8 cellular contexts compared by ENCODE assay signal in genomic region chr4:110193822-110194761, GRCh38. TPM values are rescaled to one million over a fixed set of nuclear protein-coding genes. Genes with fewer than 3 reads are reported as not detected.
DNase-seq lines count a peak whose midpoint lies in the region; ATAC-seq and TF ChIP-seq lines count a peak whose summit lies in the region.

No MANE protein-coding gene starts in this region.

- no peaks in the 10 kb centered on the region for H3K27me3 ChIP-seq in dorsolateral prefrontal cortex

- ATAC-seq in GM18873 (IDR thresholded peaks at IDR 0.05; ENCODE audit: low FRiP score, unreplicated experiment) = peak; percentile 93
- ATAC-seq in HG03095 (IDR thresholded peaks at IDR 0.05; ENCODE audit: unreplicated experiment) = peak; percentile 69

- H3K27ac ChIP-seq in dorsolateral prefrontal cortex = peak overlapping the region in 58 of 59 donors; percentile 5 to 96 (median 80)

- CTCF ChIA-PET in AG04449 (lab: Yijun Ruan, JAX) = interaction anchor here (0.7 to 1.9 kb wide), 2 partner anchors 8 to 144 kb away, joined by 3 to 11 read pairs; no protein-coding TSS in a partner anchor

- peak; percentile 85 for DNase-seq in AG04449 (ENCODE audit: low read depth, low spot score)
- DNase-seq in NCI-H345 (lab: John Stamatoyannopoulos, UW) = peak; percentile 90
- peak; percentile 21 to 72 for DNase-seq in activated CD4-positive, alpha-beta T cell treated with anti-CD3 and anti-CD28 coated beads, Interleukin-2, amount 50 U/mL, for 24 hours (ENCODE audit: low read depth in 1 of 2, low spot score in 1 of 2)
- peak; percentile 68 to 99 (median 94) for DNase-seq in dorsolateral prefrontal cortex
- peak; percentile 90 to 92 for DNase-seq in lung microvascular endothelial cell (ENCODE audit: low read depth in 2 of 2)
- peak; percentile 16 for DNase-seq in stimulated activated CD8-positive, alpha-beta memory T cell treated with anti-CD3 and anti-CD28 coated beads, Interleukin-15, amount 100 ng/mL, for 24 hours (ENCODE audit: low read depth)

- POLR2A ChIA-PET in AG04449 (lab: Yijun Ruan, JAX) = no interaction called here

- H3K4me3 ChIP-seq in AG04449 (ENCODE audit: low read depth, low read length) (no peak overlapping the region), dorsolateral prefrontal cortex (peak overlapping the region in 33 of 59 donors; percentile 1 to 48 (median 20))

- intact Hi-C loops in dorsolateral prefrontal cortex (cut with DNase I) = no loop called here

- TF ChIP-seq CTCF in AG04449 (IDR thresholded peaks at IDR 0.05; ENCODE audit: insufficient read depth, low read length, missing control alignments) (no peak), dorsolateral prefrontal cortex (IDR thresholded peaks at IDR 0.05 in 54 of 56, conservative IDR thresholded peaks at IDR 0.05 in 2 of 56; ENCODE audit: low read depth in 1 of 56, partially characterized antibody in 56 of 56) (peak in 6 of 56 donors; percentile 7 to 22 (median 12))

RNA-seq across cellular contexts. Expression of gene ELOVL6, which starts 4.3 kb away (rescaled TPM):
- total RNA-seq in dorsolateral prefrontal cortex = 10 to 100 TPM; 16.7 to 42.3 (median 28.2) TPM
- 0.99 and 2.2 TPM in 2 replicates for total RNA-seq in lung microvascular endothelial cell

Comparison
In these comparisons a context has a peak if more than half of its experiments do, and no peak if none do; other contexts are left out.
1. DNase-seq: peak in every context shown above with its lines; median percentile 94 in dorsolateral prefrontal cortex; 91 in lung microvascular endothelial cell; 90 in NCI-H345; 85 in AG04449; 46 in activated CD4-positive, alpha-beta T cell treated with anti-CD3 and anti-CD28 coated beads, Interleukin-2, amount 50 U/mL, for 24 hours; 16 in stimulated activated CD8-positive, alpha-beta memory T cell treated with anti-CD3 and anti-CD28 coated beads, Interleukin-15, amount 100 ng/mL, for 24 hours.